Comparison of ENCODE assay signal across 1 cellular context in genomic region chr6:53727748-53728147, GRCh38.
TF ChIP-seq lines count a peak whose summit lies in the region.

No MANE protein-coding gene starts in this region.

TF ChIP-seq in H1, 55 proteins besides CTCF, POLR2A, EP300 and RAD21 (continued from another document):
- TF ChIP-seq SIRT6 (IDR thresholded peaks at IDR 0.05; ENCODE audit: low read length) (no peak), ZNF274 (IDR thresholded peaks at IDR 0.05; ENCODE audit: borderline replicate concordance, extremely low read depth, low read length) (no peak), SRF (IDR thresholded peaks at IDR 0.05; ENCODE audit: low read depth, low read length) (no peak), RFX5 (IDR thresholded peaks at IDR 0.05; ENCODE audit: borderline replicate concordance, low read depth, low read length) (no peak)
